27 cellular contexts compared by ENCODE assay signal in genomic region chr1:28278763-28279162, GRCh38.
"Had no signal": no experiment of that assay in that cellular context is flagged by ENCODE, and none has a peak within 500 bp of the region (broad histone marks: within the 10 kb centered on the region; RNA-seq: fewer than 3 reads in every experiment).

No MANE protein-coding gene starts in this region.

- H3K27ac Mint-ChIP-seq: activated CD4-positive, alpha-beta T cell treated with anti-CD3 and anti-CD28 coated beads for 36 hours; activated CD4-positive, alpha-beta T cell treated with anti-CD3 and anti-CD28 coated beads, Interleukin-2, amount 10 ng/mL, durations not matched to agents 7 days and 5 days; activated CD8-positive, alpha-beta T cell treated with anti-CD3 and anti-CD28 coated beads, Interleukin-2, amount 10 ng/mL, durations not matched to agents 7 days and 5 days; activated naive CD4-positive, alpha-beta T cell treated with anti-CD3 and anti-CD28 coated beads, Interleukin-2, amount 50 U/mL, for 24 hours; activated naive CD8-positive, alpha-beta T cell treated with anti-CD3 and anti-CD28 coated beads, Interleukin-2, amount 10 ng/mL, durations not matched to agents 7 days and 5 days; activated T-cell treated with anti-CD3 and anti-CD28 coated beads, Interleukin-2, amount 50 U/mL, for 24 hours; activated T-helper 2 cell treated with anti-CD3 and anti-CD28 coated beads, Interferon-gamma antibody, Interleukin-2, Interleukin-4, amounts not matched to agents 10 μg/mL and 5 μg/mL and 100 μg/mL, durations not matched to agents 14 hours and 24 hours and 36 hours; T-helper 1 cell treated with Interleukin-12 subunit alpha and Interleukin-12 subunit beta and Interleukin-4 antibody, amounts not matched to agents 30 μg/mL and 1 μg/mL, for 36 hours; T-helper 2 cell treated with Interferon-gamma antibody and Interleukin-4, amounts not matched to agents 5 μg/mL and 100 μg/mL, for 36 hours; WTC11 had no signal

- H3K4me3 Mint-ChIP-seq: activated CD4-positive, alpha-beta T cell treated with anti-CD3 and anti-CD28 coated beads for 36 hours; activated CD4-positive, alpha-beta T cell treated with anti-CD3 and anti-CD28 coated beads, Interleukin-2, amount 10 ng/mL, durations not matched to agents 7 days and 5 days; activated CD8-positive, alpha-beta T cell treated with anti-CD3 and anti-CD28 coated beads, Interleukin-2, amount 10 ng/mL, durations not matched to agents 7 days and 5 days; activated naive CD4-positive, alpha-beta T cell treated with anti-CD3 and anti-CD28 coated beads, Interleukin-2, amount 50 U/mL, for 24 hours; activated naive CD8-positive, alpha-beta T cell treated with anti-CD3 and anti-CD28 coated beads, Interleukin-2, amount 10 ng/mL, durations not matched to agents 7 days and 5 days; activated T-cell treated with anti-CD3 and anti-CD28 coated beads, Interleukin-2, amount 50 U/mL, for 24 hours; T-helper 1 cell treated with Interleukin-12 subunit alpha and Interleukin-12 subunit beta and Interleukin-4 antibody, amounts not matched to agents 30 μg/mL and 1 μg/mL, for 36 hours; T-helper 2 cell treated with Interferon-gamma antibody and Interleukin-4, amounts not matched to agents 5 μg/mL and 100 μg/mL, for 36 hours; WTC11 had no signal

- H3K36me3 ChIP-seq: SJCRH30 had no signal

- H3K27me3 ChIP-seq: ascending aorta, SJCRH30 had no signal

- H3K9me3 Mint-ChIP-seq: activated CD4-positive, alpha-beta T cell treated with anti-CD3 and anti-CD28 coated beads, Interleukin-2, amount 10 ng/mL, durations not matched to agents 7 days and 5 days; activated naive CD4-positive, alpha-beta T cell treated with anti-CD3 and anti-CD28 coated beads, Interleukin-2, amount 50 U/mL, for 24 hours; activated naive CD8-positive, alpha-beta T cell treated with anti-CD3 and anti-CD28 coated beads, Interleukin-2, amount 10 ng/mL, durations not matched to agents 7 days and 5 days; activated T-cell treated with anti-CD3 and anti-CD28 coated beads, Interleukin-2, amount 50 U/mL, for 24 hours; activated T-helper 2 cell treated with anti-CD3 and anti-CD28 coated beads, Interferon-gamma antibody, Interleukin-2, Interleukin-4, amounts not matched to agents 10 μg/mL and 5 μg/mL and 100 μg/mL, durations not matched to agents 14 hours and 24 hours and 36 hours; T-helper 1 cell treated with Interleukin-12 subunit alpha and Interleukin-12 subunit beta and Interleukin-4 antibody, amounts not matched to agents 30 μg/mL and 1 μg/mL, for 36 hours; T-helper 2 cell treated with Interferon-gamma antibody and Interleukin-4, amounts not matched to agents 5 μg/mL and 100 μg/mL, for 36 hours; WTC11 had no signal

- H3K27ac ChIP-seq: ascending aorta, KMS-11, SJCRH30 had no signal

- DNase-seq: activated CD4-positive, alpha-beta T cell treated with anti-CD3 and anti-CD28 coated beads for 36 hours; activated CD4-positive, alpha-beta T cell treated with anti-CD3 and anti-CD28 coated beads, Interleukin-2, amount 10 ng/mL, durations not matched to agents 7 days and 5 days; activated CD4-positive, alpha-beta T cell treated with anti-CD3 and anti-CD28 coated beads, Interleukin-2, amount 50 U/mL, for 48 hours; activated CD8-positive, alpha-beta T cell treated with anti-CD3 and anti-CD28 coated beads, Interleukin-2, amount 10 ng/mL, durations not matched to agents 7 days and 5 days; activated gamma-delta T cell; activated naive CD4-positive, alpha-beta T cell treated with Interleukin-2 at 50 U/mL for 16 hours; activated naive CD8-positive, alpha-beta T cell treated with anti-CD3 and anti-CD28 coated beads, Interleukin-2, amount 10 ng/mL, durations not matched to agents 7 days and 5 days; activated T-cell treated with anti-CD3 and anti-CD28 coated beads, Interleukin-2, amount 50 U/mL, for 24 hours; amygdala; NCI-H1105; NCI-H1436; NCI-H1694; NCI-H1930; NCI-H510A; NCI-H526; NCI-H748 treated with DMSO at 0.1 percent for 48 hours; NK-92 treated with Interleukin-12 subunit alpha and Interleukin-12 subunit beta, amount 100 ng/mL, for 24 hours; SHP77; SJCRH30; SK-N-SH had no signal

- H3K4me1 Mint-ChIP-seq: activated CD4-positive, alpha-beta T cell treated with anti-CD3 and anti-CD28 coated beads for 36 hours; activated naive CD4-positive, alpha-beta T cell treated with anti-CD3 and anti-CD28 coated beads, Interleukin-2, amount 50 U/mL, for 24 hours; WTC11 had no signal

- H3K9ac ChIP-seq: KMS-11, SK-N-SH had no signal

- H3K4me1 ChIP-seq: ascending aorta, SJCRH30 had no signal

- H3K9me3 ChIP-seq: ascending aorta, SJCRH30, SK-N-SH had no signal

- H3K4me3 ChIP-seq: ascending aorta, SJCRH30 had no signal

- H3K27me3 Mint-ChIP-seq: activated CD4-positive, alpha-beta T cell treated with anti-CD3 and anti-CD28 coated beads for 36 hours; activated CD4-positive, alpha-beta T cell treated with anti-CD3 and anti-CD28 coated beads, Interleukin-2, amount 10 ng/mL, durations not matched to agents 7 days and 5 days; activated naive CD4-positive, alpha-beta T cell treated with anti-CD3 and anti-CD28 coated beads, Interleukin-2, amount 50 U/mL, for 24 hours; activated naive CD8-positive, alpha-beta T cell treated with anti-CD3 and anti-CD28 coated beads, Interleukin-2, amount 10 ng/mL, durations not matched to agents 7 days and 5 days; activated T-cell treated with anti-CD3 and anti-CD28 coated beads, Interleukin-2, amount 50 U/mL, for 24 hours had no signal
